In genomic region chr19:42279148-42279901, GRCh38 we compare ENCODE assay signal across 8 cellular contexts. TPM values are rescaled to one million over a fixed set of nuclear protein-coding genes. Genes with fewer than 3 reads are reported as not detected.
DNase-seq lines count a peak whose midpoint lies in the region; ATAC-seq lines count a peak whose summit lies in the region.

No MANE protein-coding gene starts in this region.

- H3K27me3 ChIP-seq in iPS-20b (ENCODE audit: insufficient read depth, low read length) (no peaks in the 10 kb centered on the region), stomach smooth muscle (ENCODE audit: control insufficient read depth in 1 of 2, insufficient read depth in 2 of 2, low read length in 2 of 2) (no peaks in the 10 kb centered on the region)

- intact Hi-C loops in activated T-helper 1 cell treated with anti-CD3 and anti-CD28 coated beads, Interleukin-12 subunit alpha, Interleukin-12 subunit beta, Interleukin-2, Interleukin-4 antibody, amounts not matched to agents 30 ng/mL and 10 ng/mL and 1 ng/mL, durations not matched to agents 14 hours and 24 hours and 36 hours (cut with micrococcal nuclease): loop anchor here (1.0 kb wide), 2 partner anchors 146 to 171 kb away; no protein-coding TSS in a partner anchor

- peaks cover 18% of the 10 kb centered on the region for H3K36me3 Mint-ChIP-seq in T-helper 1 cell treated with Interleukin-12 subunit alpha and Interleukin-12 subunit beta and Interleukin-4 antibody, amounts not matched to agents 30 μg/mL and 1 μg/mL, for 36 hours (ENCODE audit: low read depth)
- peaks cover 17% of the 10 kb centered on the region for H3K36me3 Mint-ChIP-seq in activated T-helper 1 cell treated with anti-CD3 and anti-CD28 coated beads, Interleukin-12 subunit alpha, Interleukin-12 subunit beta, Interleukin-2, Interleukin-4 antibody, amounts not matched to agents 30 ng/mL and 10 ng/mL and 1 ng/mL, durations not matched to agents 14 hours and 24 hours and 36 hours (ENCODE audit: low read depth)

- peak overlapping the region; percentile 87 for H3K4me3 Mint-ChIP-seq in T-helper 1 cell treated with Interleukin-12 subunit alpha and Interleukin-12 subunit beta and Interleukin-4 antibody, amounts not matched to agents 30 μg/mL and 1 μg/mL, for 36 hours
- peak overlapping the region; percentile 96 for H3K4me3 Mint-ChIP-seq in activated T-helper 1 cell treated with anti-CD3 and anti-CD28 coated beads, Interleukin-12 subunit alpha, Interleukin-12 subunit beta, Interleukin-2, Interleukin-4 antibody, amounts not matched to agents 30 ng/mL and 10 ng/mL and 1 ng/mL, durations not matched to agents 14 hours and 24 hours and 36 hours

- H3K9ac ChIP-seq in iPS-20b (ENCODE audit: low read depth, low read length): peak overlapping the region; percentile 79; the same call in 1 of the 2 replicates
- peak overlapping the region; percentile 54 to 75 for H3K9ac ChIP-seq in stomach smooth muscle (ENCODE audit: low read length in 2 of 2)

- peak overlapping the region; percentile 89 for H3K27ac Mint-ChIP-seq in T-helper 1 cell treated with Interleukin-12 subunit alpha and Interleukin-12 subunit beta and Interleukin-4 antibody, amounts not matched to agents 30 μg/mL and 1 μg/mL, for 36 hours
- peak overlapping the region; percentile 99 for H3K27ac Mint-ChIP-seq in activated T-helper 1 cell treated with anti-CD3 and anti-CD28 coated beads, Interleukin-12 subunit alpha, Interleukin-12 subunit beta, Interleukin-2, Interleukin-4 antibody, amounts not matched to agents 30 ng/mL and 10 ng/mL and 1 ng/mL, durations not matched to agents 14 hours and 24 hours and 36 hours

- H3K27ac ChIP-seq in iPS-20b (ENCODE audit: low read length) (no peak overlapping the region), stomach smooth muscle (ENCODE audit: low read length) (peak overlapping the region; percentile 88)

- H3K4me1 Mint-ChIP-seq in T-helper 1 cell treated with Interleukin-12 subunit alpha and Interleukin-12 subunit beta and Interleukin-4 antibody, amounts not matched to agents 30 μg/mL and 1 μg/mL, for 36 hours (ENCODE audit: low read depth): peaks cover 48% of the 10 kb centered on the region
- peaks cover 62% of the 10 kb centered on the region for H3K4me1 Mint-ChIP-seq in activated T-helper 1 cell treated with anti-CD3 and anti-CD28 coated beads, Interleukin-12 subunit alpha, Interleukin-12 subunit beta, Interleukin-2, Interleukin-4 antibody, amounts not matched to agents 30 ng/mL and 10 ng/mL and 1 ng/mL, durations not matched to agents 14 hours and 24 hours and 36 hours (ENCODE audit: low read depth)

- H3K4me3 ChIP-seq in iPS-20b (ENCODE audit: low read length) (peak overlapping the region; percentile 85), stomach smooth muscle (ENCODE audit: low read length in 2 of 2) (peak overlapping the region; percentile 88 to 89)

- H3K36me3 ChIP-seq in iPS-20b (ENCODE audit: insufficient read depth, low read depth, low read length) (peaks cover 7% of the 10 kb centered on the region; the same call in 1 of the 2 replicates), stomach smooth muscle (ENCODE audit: control insufficient read depth in 2 of 2, insufficient read depth in 2 of 2, low read length in 2 of 2) (peaks cover 4 to 9% of the 10 kb centered on the region in 2 donors)

- H3K9me3 Mint-ChIP-seq in T-helper 1 cell treated with Interleukin-12 subunit alpha and Interleukin-12 subunit beta and Interleukin-4 antibody, amounts not matched to agents 30 μg/mL and 1 μg/mL, for 36 hours: no peaks in the 10 kb centered on the region
- H3K9me3 Mint-ChIP-seq in activated T-helper 1 cell treated with anti-CD3 and anti-CD28 coated beads, Interleukin-12 subunit alpha, Interleukin-12 subunit beta, Interleukin-2, Interleukin-4 antibody, amounts not matched to agents 30 ng/mL and 10 ng/mL and 1 ng/mL, durations not matched to agents 14 hours and 24 hours and 36 hours: no peaks in the 10 kb centered on the region

- no peaks in the 10 kb centered on the region for H3K9me3 ChIP-seq in iPS-20b (ENCODE audit: insufficient read depth, low read depth, low read length)
- no peaks in the 10 kb centered on the region for H3K9me3 ChIP-seq in stomach smooth muscle (ENCODE audit: control insufficient read depth in 2 of 2, low read length in 2 of 2)

- ATAC-seq in GM21367 (IDR thresholded peaks at IDR 0.05; ENCODE audit: unreplicated experiment) (no peak), GM21723 (IDR thresholded peaks at IDR 0.05; ENCODE audit: unreplicated experiment) (no peak)

- DNase-seq in T-helper 1 cell (no peak), HuH-7 (ENCODE audit: low spot score) (no peak)
- DNase-seq in activated T-helper 1 cell treated with anti-CD3 and anti-CD28 coated beads, Interleukin-12 subunit alpha, Interleukin-12 subunit beta, Interleukin-2, Interleukin-4 antibody, amounts not matched to agents 30 ng/mL and 10 ng/mL and 1 ng/mL, durations not matched to agents 14 hours and 24 hours and 36 hours (ENCODE audit: low spot score): no peak

- H3K4me1 ChIP-seq in iPS-20b (ENCODE audit: insufficient read depth, low read length) (peaks cover 16% of the 10 kb centered on the region), stomach smooth muscle (ENCODE audit: control insufficient read depth, insufficient read depth, low read length) (peaks cover 81% of the 10 kb centered on the region)

- H3K27me3 Mint-ChIP-seq in T-helper 1 cell treated with Interleukin-12 subunit alpha and Interleukin-12 subunit beta and Interleukin-4 antibody, amounts not matched to agents 30 μg/mL and 1 μg/mL, for 36 hours (ENCODE audit: low read depth): no peaks in the 10 kb centered on the region
- H3K27me3 Mint-ChIP-seq in activated T-helper 1 cell treated with anti-CD3 and anti-CD28 coated beads, Interleukin-12 subunit alpha, Interleukin-12 subunit beta, Interleukin-2, Interleukin-4 antibody, amounts not matched to agents 30 ng/mL and 10 ng/mL and 1 ng/mL, durations not matched to agents 14 hours and 24 hours and 36 hours (ENCODE audit: insufficient read depth): no peaks in the 10 kb centered on the region

RNA-seq across cellular contexts. Expression of gene CIC, which starts 10.3 kb away (rescaled TPM):
- total RNA-seq in activated T-helper 1 cell treated with anti-CD3 and anti-CD28 coated beads, Interleukin-12 subunit alpha, Interleukin-12 subunit beta, Interleukin-2, Interleukin-4 antibody, amounts not matched to agents 30 ng/mL and 10 ng/mL and 1 ng/mL, durations not matched to agents 14 hours and 24 hours and 36 hours: 66.9 and 68.0 TPM in 2 replicates

RNA-seq across cellular contexts. Expression of gene PRR19, which starts 22.6 kb away (rescaled TPM):
- 1.0 and 1.4 TPM in 2 replicates for total RNA-seq in activated T-helper 1 cell treated with anti-CD3 and anti-CD28 coated beads, Interleukin-12 subunit alpha, Interleukin-12 subunit beta, Interleukin-2, Interleukin-4 antibody, amounts not matched to agents 30 ng/mL and 10 ng/mL and 1 ng/mL, durations not matched to agents 14 hours and 24 hours and 36 hours

RNA-seq across cellular contexts. Expression of gene PAFAH1B3, which starts 23.1 kb away (rescaled TPM):
- total RNA-seq in activated T-helper 1 cell treated with anti-CD3 and anti-CD28 coated beads, Interleukin-12 subunit alpha, Interleukin-12 subunit beta, Interleukin-2, Interleukin-4 antibody, amounts not matched to agents 30 ng/mL and 10 ng/mL and 1 ng/mL, durations not matched to agents 14 hours and 24 hours and 36 hours: 48.7 and 50.1 TPM in 2 replicates

RNA-seq across cellular contexts. Expression of gene ERF, which starts 24.4 kb away (rescaled TPM):
- 71.9 and 78.4 TPM in 2 replicates for total RNA-seq in activated T-helper 1 cell treated with anti-CD3 and anti-CD28 coated beads, Interleukin-12 subunit alpha, Interleukin-12 subunit beta, Interleukin-2, Interleukin-4 antibody, amounts not matched to agents 30 ng/mL and 10 ng/mL and 1 ng/mL, durations not matched to agents 14 hours and 24 hours and 36 hours

RNA-seq across cellular contexts. Expression of gene TMEM145, which starts 33.8 kb away (rescaled TPM):
- 0.56 and 2.1 TPM in 2 replicates for total RNA-seq in activated T-helper 1 cell treated with anti-CD3 and anti-CD28 coated beads, Interleukin-12 subunit alpha, Interleukin-12 subunit beta, Interleukin-2, Interleukin-4 antibody, amounts not matched to agents 30 ng/mL and 10 ng/mL and 1 ng/mL, durations not matched to agents 14 hours and 24 hours and 36 hours
